Comparison of ENCODE assay signal across 16 cellular contexts in genomic region chr6:112179631-112180030, GRCh38.
"Had no signal": no experiment of that assay in that cellular context is flagged by ENCODE, and none has a peak within 500 bp of the region (broad histone marks: within the 10 kb centered on the region; RNA-seq: fewer than 3 reads in every experiment).

No MANE protein-coding gene starts in this region.

- H3K4me3 Mint-ChIP-seq: activated CD8-positive, alpha-beta memory T cell treated with anti-CD3 and anti-CD28 coated beads, Interleukin-2, amount 10 ng/mL, durations not matched to agents 7 days and 5 days; activated T-cell treated with anti-CD3 and anti-CD28 coated beads, Interleukin-2, amount 50 U/mL, for 4 hours; dendritic cell treated with granulocyte-macrophage colony-stimulating factor and Interleukin-4, amounts not matched to agents 40 ng/mL and 50 ng/mL, for 4 days; endodermal cell; neural crest cell had no signal

- H3K27ac Mint-ChIP-seq: activated CD8-positive, alpha-beta memory T cell treated with anti-CD3 and anti-CD28 coated beads, Interleukin-2, amount 10 ng/mL, durations not matched to agents 7 days and 5 days; activated naive CD4-positive, alpha-beta T cell treated with anti-CD3 and anti-CD28 coated beads, Interleukin-2, amount 50 U/mL, for 72 hours; dendritic cell treated with granulocyte-macrophage colony-stimulating factor and Interleukin-4, amounts not matched to agents 40 ng/mL and 50 ng/mL, for 4 days; endodermal cell had no signal

- DNase-seq: activated CD4-positive, CD25-positive, alpha-beta regulatory T cell treated with anti-CD3 and anti-CD28 coated beads, Interleukin-2, amount 50 U/mL, for 72 hours; activated effector memory CD4-positive, alpha-beta T cell treated with anti-CD3 and anti-CD28 coated beads, Interleukin-2, amount 50 U/mL, for 16 hours; brain microvascular endothelial cell; cerebellar nuclear complex; left ventricle myocardium superior; tibial artery had no signal

- H3K27me3 ChIP-seq: brain microvascular endothelial cell, pancreas, tibial artery, vagina had no signal

- H3K9me3 ChIP-seq: pancreas, tibial artery, vagina had no signal

- H3K27ac ChIP-seq: brain microvascular endothelial cell, foreskin keratinocyte, pancreas, skin epidermis, tibial artery, vagina had no signal

- H3K9me3 Mint-ChIP-seq: activated naive CD4-positive, alpha-beta T cell treated with anti-CD3 and anti-CD28 coated beads, Interleukin-2, amount 50 U/mL, for 72 hours; activated T-cell treated with anti-CD3 and anti-CD28 coated beads, Interleukin-2, amount 50 U/mL, for 4 hours; dendritic cell treated with granulocyte-macrophage colony-stimulating factor and Interleukin-4, amounts not matched to agents 40 ng/mL and 50 ng/mL, for 4 days; endodermal cell; neural crest cell had no signal

- H3K4me3 ChIP-seq: pancreas, skin epidermis, tibial artery, vagina had no signal

- H3K4me1 ChIP-seq: foreskin keratinocyte, pancreas, vagina had no signal

- H3K36me3 ChIP-seq: pancreas had no signal

- H3K36me3 Mint-ChIP-seq: activated CD8-positive, alpha-beta memory T cell treated with anti-CD3 and anti-CD28 coated beads, Interleukin-2, amount 10 ng/mL, durations not matched to agents 7 days and 5 days; activated naive CD4-positive, alpha-beta T cell treated with anti-CD3 and anti-CD28 coated beads, Interleukin-2, amount 50 U/mL, for 72 hours had no signal
